ENCODE assay signal across 8 cellular contexts in genomic region chr9:14271078-14271673, GRCh38. TPM values are rescaled to one million over a fixed set of nuclear protein-coding genes. Genes with fewer than 3 reads are reported as not detected.
DNase-seq lines count a peak whose midpoint lies in the region; ATAC-seq and TF ChIP-seq lines count a peak whose summit lies in the region.

No MANE protein-coding gene starts in this region.

- no peaks in the 10 kb centered on the region for H3K9me3 ChIP-seq in esophagus muscularis mucosa

- no peak overlapping the region for H3K4me3 Mint-ChIP-seq in nephron progenitor cell
- H3K4me3 Mint-ChIP-seq in stimulated activated memory B cell treated with anti-CD40 and anti-IgM and Interleukin-4, amounts not matched to agents 10 μg/mL and 1 μg/mL and 100 μg/mL, for 72 hours, result no peak overlapping the region

- H3K27me3 ChIP-seq in esophagus muscularis mucosa, result no peaks in the 10 kb centered on the region

- H3K27ac Mint-ChIP-seq in nephron progenitor cell, result peak overlapping the region; percentile 84
- H3K27ac Mint-ChIP-seq in stimulated activated memory B cell treated with anti-CD40 and anti-IgM and Interleukin-4, amounts not matched to agents 10 μg/mL and 1 μg/mL and 100 μg/mL, for 72 hours, result no peak overlapping the region

- no peak for TF ChIP-seq POLR2A in esophagus muscularis mucosa (IDR thresholded peaks at IDR 0.05; ENCODE audit: low read depth)

- peaks cover 63 to 68% (median 65%) of the 10 kb centered on the region in 4 donors for H3K4me1 ChIP-seq in esophagus muscularis mucosa

- H3K4me1 Mint-ChIP-seq in nephron progenitor cell, result peaks cover 58% of the 10 kb centered on the region
- peaks cover 8% of the 10 kb centered on the region for H3K4me1 Mint-ChIP-seq in stimulated activated memory B cell treated with anti-CD40 and anti-IgM and Interleukin-4, amounts not matched to agents 10 μg/mL and 1 μg/mL and 100 μg/mL, for 72 hours

- H3K36me3 ChIP-seq in esophagus muscularis mucosa, result no peaks in the 10 kb centered on the region

- WGBS in esophagus muscularis mucosa, result 16% methylated on average over 7 of the region's 7 CpGs

- H3K36me3 Mint-ChIP-seq in nephron progenitor cell (ENCODE audit: low read depth), result peaks cover 7% of the 10 kb centered on the region
- H3K36me3 Mint-ChIP-seq in stimulated activated memory B cell treated with anti-CD40 and anti-IgM and Interleukin-4, amounts not matched to agents 10 μg/mL and 1 μg/mL and 100 μg/mL, for 72 hours, result no peaks in the 10 kb centered on the region

- peaks cover 5% of the 10 kb centered on the region for H3K27me3 Mint-ChIP-seq in nephron progenitor cell (ENCODE audit: low read depth, poor library complexity)
- H3K27me3 Mint-ChIP-seq in stimulated activated memory B cell treated with anti-CD40 and anti-IgM and Interleukin-4, amounts not matched to agents 10 μg/mL and 1 μg/mL and 100 μg/mL, for 72 hours, result peaks cover 8% of the 10 kb centered on the region

- intact Hi-C loops in esophagus muscularis mucosa (cut with DNase I), result no loop called here

- DNase-seq in DMS153 treated with DMSO at 0.1 percent for 48 hours (lab: John Stamatoyannopoulos, UW; ENCODE audit: unreplicated experiment) (peak; percentile 73), NCI-H69 (lab: John Stamatoyannopoulos, UW) (peak; percentile 98), esophagus muscularis mucosa (ENCODE audit: extremely low spot score) (no peak), nephron progenitor cell (peak; percentile 16), GOT3 (lab: John Stamatoyannopoulos, UW) (no peak), MV-4-11 (lab: John Stamatoyannopoulos, UW) (no peak), HCEC 1CT (no peak)

- H3K4me3 ChIP-seq in esophagus muscularis mucosa, result no peak overlapping the region

- TF ChIP-seq EP300 in esophagus muscularis mucosa (IDR thresholded peaks at IDR 0.05), result no peak

- peaks cover 4% of the 10 kb centered on the region for H3K9me3 Mint-ChIP-seq in nephron progenitor cell
- peaks cover 5% of the 10 kb centered on the region for H3K9me3 Mint-ChIP-seq in stimulated activated memory B cell treated with anti-CD40 and anti-IgM and Interleukin-4, amounts not matched to agents 10 μg/mL and 1 μg/mL and 100 μg/mL, for 72 hours

- H3K27ac ChIP-seq in esophagus muscularis mucosa (replicated peaks in 1 of 4), result peak overlapping the region; percentile 22 to 58 (median 38)

- no peak for ATAC-seq in stimulated activated memory B cell treated with anti-CD40 and anti-IgM and Interleukin-4, amounts not matched to agents 10 μg/mL and 1 μg/mL and 100 μg/mL, for 72 hours

- no peak for TF ChIP-seq CTCF in esophagus muscularis mucosa (IDR thresholded peaks at IDR 0.05)
- no peak for TF ChIP-seq CTCF in nephron progenitor cell (IDR thresholded peaks at IDR 0.05)

RNA-seq across cellular contexts. Expression of gene NFIB, which starts 42.8 kb away (rescaled TPM):
- 10 to 100 TPM; 38.1 to 64.4 (median 55.8) TPM for total RNA-seq in esophagus muscularis mucosa

Comparison
In these comparisons a context has a peak if more than half of its experiments do, and no peak if none do; other contexts are left out.
1. DNase-seq: peak in DMS153 treated with DMSO at 0.1 percent for 48 hours (single experiment), NCI-H69 (single experiment) and nephron progenitor cell (single experiment); none in esophagus muscularis mucosa (single experiment), GOT3 (single experiment), MV-4-11 (single experiment) and HCEC 1CT (single experiment).